2 cellular contexts compared by ENCODE assay signal in genomic region chr1:34810781-34811180, GRCh38. TPM values are rescaled to one million over a fixed set of nuclear protein-coding genes. Genes with fewer than 3 reads are reported as not detected.
"Had no signal": no experiment of that assay in that cellular context is flagged by ENCODE, and none has a peak within 500 bp of the region (broad histone marks: within the 10 kb centered on the region; RNA-seq: fewer than 3 reads in every experiment).

No MANE protein-coding gene starts in this region.

RNA-seq across cellular contexts. Expression of gene GJA4, which starts 18.0 kb away (rescaled TPM):
- total RNA-seq: G401 had no signal

RNA-seq across cellular contexts. Expression of gene GJB3, which starts 29.8 kb away (rescaled TPM):
- total RNA-seq: G401, GM12878 had no signal
- polyA plus RNA-seq: GM12878 had no signal

RNA-seq across cellular contexts. Expression of gene GJB4, which starts 51.2 kb away (rescaled TPM):
- total RNA-seq: G401, GM12878 had no signal
- polyA plus RNA-seq: GM12878 had no signal

RNA-seq across cellular contexts. Expression of gene GJB5, which starts 55.9 kb away (rescaled TPM):
- total RNA-seq: GM12878 had no signal
- polyA plus RNA-seq: GM12878 had no signal
